Comparison of ENCODE assay signal across 27 cellular contexts in the genomic region with DNA sequence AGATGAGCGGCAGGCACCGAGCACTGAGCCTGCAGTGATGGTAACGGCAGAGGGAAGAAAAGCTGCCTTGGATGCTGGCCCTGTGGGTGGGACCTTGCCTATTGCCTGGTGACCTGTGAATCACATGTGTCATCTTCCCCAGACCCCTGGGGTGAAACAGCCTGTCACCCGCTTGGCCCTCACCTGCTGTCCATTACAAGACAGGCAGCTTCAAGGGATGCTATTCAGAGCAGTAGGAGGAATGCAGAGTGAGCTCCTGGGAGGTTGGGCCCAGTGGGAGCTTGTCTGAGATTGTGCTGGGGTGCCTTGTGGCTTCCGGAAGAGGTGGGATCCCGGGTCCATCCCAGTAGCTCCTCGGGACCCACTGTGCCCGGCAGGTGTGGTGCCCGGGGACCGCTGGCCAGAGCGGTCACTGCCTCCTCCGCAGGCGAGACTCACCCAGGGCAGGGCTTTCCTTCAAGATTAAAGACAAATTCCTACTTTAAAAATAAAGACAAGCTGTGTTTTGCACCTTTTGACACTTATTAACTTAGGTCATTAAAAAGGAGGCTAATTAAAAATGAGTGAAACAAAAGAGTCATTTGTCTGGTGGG.
"Had no signal": no experiment of that assay in that cellular context is flagged by ENCODE, and none has a peak within 500 bp of the region (broad histone marks: within the 10 kb centered on the region; RNA-seq: fewer than 3 reads in every experiment).

No MANE protein-coding gene starts in this region.

- ATAC-seq: activated CD4-positive, alpha-beta T cell treated with anti-CD3 and anti-CD28 coated beads for 36 hours; activated CD8-positive, alpha-beta memory T cell treated with anti-CD3 and anti-CD28 coated beads, Interleukin-2, amount 10 ng/mL, durations not matched to agents 7 days and 5 days; activated CD8-positive, alpha-beta T cell treated with anti-CD3 and anti-CD28 coated beads, Interleukin-2, amount 10 ng/mL, durations not matched to agents 7 days and 5 days; activated naive CD4-positive, alpha-beta T cell treated with anti-CD3 and anti-CD28 coated beads, Interleukin-2, amount 50 U/mL, for 72 hours; gastroesophageal sphincter had no signal

- H3K27me3 Mint-ChIP-seq: activated CD4-positive, alpha-beta T cell treated with anti-CD3 and anti-CD28 coated beads for 36 hours; activated CD4-positive, alpha-beta T cell treated with anti-CD3 and anti-CD28 coated beads, Interleukin-2, amount 10 ng/mL, durations not matched to agents 24 days and 14 days; activated CD8-positive, alpha-beta memory T cell treated with anti-CD3 and anti-CD28 coated beads, Interleukin-2, amount 10 ng/mL, durations not matched to agents 7 days and 5 days; activated naive CD8-positive, alpha-beta T cell treated with anti-CD3 and anti-CD28 coated beads, Interleukin-2, amount 10 ng/mL, durations not matched to agents 7 days and 5 days had no signal

- H3K27ac Mint-ChIP-seq: activated CD4-positive, alpha-beta memory T cell treated with anti-CD3 and anti-CD28 coated beads for 36 hours; activated CD4-positive, alpha-beta T cell treated with anti-CD3 and anti-CD28 coated beads for 36 hours; activated CD4-positive, alpha-beta T cell treated with anti-CD3 and anti-CD28 coated beads, Interleukin-2, amount 10 ng/mL, durations not matched to agents 24 days and 14 days; activated CD8-positive, alpha-beta memory T cell treated with anti-CD3 and anti-CD28 coated beads, Interleukin-2, amount 10 ng/mL, durations not matched to agents 7 days and 5 days; activated CD8-positive, alpha-beta T cell treated with anti-CD3 and anti-CD28 coated beads, Interleukin-2, amount 10 ng/mL, durations not matched to agents 7 days and 5 days; activated naive CD4-positive, alpha-beta T cell treated with anti-CD3 and anti-CD28 coated beads, Interleukin-2, amount 10 ng/mL, durations not matched to agents 7 days and 5 days; activated naive CD4-positive, alpha-beta T cell treated with anti-CD3 and anti-CD28 coated beads, Interleukin-2, amount 50 U/mL, for 72 hours; activated naive CD8-positive, alpha-beta T cell treated with anti-CD3 and anti-CD28 coated beads, Interleukin-2, amount 10 ng/mL, durations not matched to agents 7 days and 5 days; activated T-helper 1 cell treated with anti-CD3 and anti-CD28 coated beads, Interleukin-12 subunit alpha, Interleukin-12 subunit beta, Interleukin-2, Interleukin-4 antibody, amounts not matched to agents 30 ng/mL and 10 ng/mL and 1 ng/mL, durations not matched to agents 14 hours and 24 hours and 36 hours; activated T-helper 2 cell treated with anti-CD3 and anti-CD28 coated beads, Interferon-gamma antibody, Interleukin-2, Interleukin-4, amounts not matched to agents 10 μg/mL and 5 μg/mL and 100 μg/mL, durations not matched to agents 14 hours and 24 hours and 36 hours had no signal

- H3K4me3 Mint-ChIP-seq: activated CD4-positive, alpha-beta memory T cell treated with anti-CD3 and anti-CD28 coated beads for 36 hours; activated CD4-positive, alpha-beta T cell treated with anti-CD3 and anti-CD28 coated beads for 36 hours; activated CD4-positive, alpha-beta T cell treated with anti-CD3 and anti-CD28 coated beads, Interleukin-2, amount 10 ng/mL, durations not matched to agents 24 days and 14 days; activated CD8-positive, alpha-beta memory T cell treated with anti-CD3 and anti-CD28 coated beads, Interleukin-2, amount 10 ng/mL, durations not matched to agents 7 days and 5 days; activated CD8-positive, alpha-beta T cell treated with anti-CD3 and anti-CD28 coated beads, Interleukin-2, amount 10 ng/mL, durations not matched to agents 7 days and 5 days; activated naive CD4-positive, alpha-beta T cell treated with anti-CD3 and anti-CD28 coated beads, Interleukin-2, amount 10 ng/mL, durations not matched to agents 7 days and 5 days; activated naive CD8-positive, alpha-beta T cell treated with anti-CD3 and anti-CD28 coated beads, Interleukin-2, amount 10 ng/mL, durations not matched to agents 7 days and 5 days; activated T-helper 1 cell treated with anti-CD3 and anti-CD28 coated beads, Interleukin-12 subunit alpha, Interleukin-12 subunit beta, Interleukin-2, Interleukin-4 antibody, amounts not matched to agents 30 ng/mL and 10 ng/mL and 1 ng/mL, durations not matched to agents 14 hours and 24 hours and 36 hours had no signal

- H3K27me3 ChIP-seq: brain microvascular endothelial cell, colonic mucosa, esophagus squamous epithelium had no signal

- H3K36me3 Mint-ChIP-seq: activated CD4-positive, alpha-beta memory T cell treated with anti-CD3 and anti-CD28 coated beads for 36 hours; activated CD8-positive, alpha-beta memory T cell treated with anti-CD3 and anti-CD28 coated beads, Interleukin-2, amount 10 ng/mL, durations not matched to agents 7 days and 5 days; activated naive CD4-positive, alpha-beta T cell treated with anti-CD3 and anti-CD28 coated beads, Interleukin-2, amount 10 ng/mL, durations not matched to agents 7 days and 5 days; activated naive CD4-positive, alpha-beta T cell treated with anti-CD3 and anti-CD28 coated beads, Interleukin-2, amount 50 U/mL, for 72 hours; activated naive CD8-positive, alpha-beta T cell treated with anti-CD3 and anti-CD28 coated beads, Interleukin-2, amount 10 ng/mL, durations not matched to agents 7 days and 5 days had no signal

- H3K9me3 ChIP-seq: colonic mucosa had no signal

- H3K27ac ChIP-seq: brain microvascular endothelial cell, colonic mucosa, epithelial cell of prostate, esophagus squamous epithelium, gastroesophageal sphincter had no signal

- H3K4me1 Mint-ChIP-seq: activated CD4-positive, alpha-beta T cell treated with anti-CD3 and anti-CD28 coated beads for 36 hours; activated CD4-positive, alpha-beta T cell treated with anti-CD3 and anti-CD28 coated beads, Interleukin-2, amount 10 ng/mL, durations not matched to agents 24 days and 14 days; activated CD8-positive, alpha-beta memory T cell treated with anti-CD3 and anti-CD28 coated beads, Interleukin-2, amount 10 ng/mL, durations not matched to agents 7 days and 5 days; activated naive CD4-positive, alpha-beta T cell treated with anti-CD3 and anti-CD28 coated beads, Interleukin-2, amount 10 ng/mL, durations not matched to agents 7 days and 5 days; activated naive CD8-positive, alpha-beta T cell treated with anti-CD3 and anti-CD28 coated beads, Interleukin-2, amount 10 ng/mL, durations not matched to agents 7 days and 5 days had no signal

- H3K9me3 Mint-ChIP-seq: activated CD4-positive, alpha-beta T cell treated with anti-CD3 and anti-CD28 coated beads, Interleukin-2, amount 10 ng/mL, durations not matched to agents 24 days and 14 days; activated naive CD4-positive, alpha-beta T cell treated with anti-CD3 and anti-CD28 coated beads, Interleukin-2, amount 10 ng/mL, durations not matched to agents 7 days and 5 days; activated naive CD8-positive, alpha-beta T cell treated with anti-CD3 and anti-CD28 coated beads, Interleukin-2, amount 10 ng/mL, durations not matched to agents 7 days and 5 days; activated T-helper 1 cell treated with anti-CD3 and anti-CD28 coated beads, Interleukin-12 subunit alpha, Interleukin-12 subunit beta, Interleukin-2, Interleukin-4 antibody, amounts not matched to agents 30 ng/mL and 10 ng/mL and 1 ng/mL, durations not matched to agents 14 hours and 24 hours and 36 hours; activated T-helper 2 cell treated with anti-CD3 and anti-CD28 coated beads, Interferon-gamma antibody, Interleukin-2, Interleukin-4, amounts not matched to agents 10 μg/mL and 5 μg/mL and 100 μg/mL, durations not matched to agents 14 hours and 24 hours and 36 hours had no signal

- H3K4me1 ChIP-seq: colonic mucosa, esophagus squamous epithelium, gastroesophageal sphincter had no signal

- DNase-seq: activated CD4-positive, alpha-beta memory T cell treated with anti-CD3 and anti-CD28 coated beads for 36 hours; activated CD4-positive, alpha-beta T cell treated with anti-CD3 and anti-CD28 coated beads for 36 hours; activated CD4-positive, alpha-beta T cell treated with anti-CD3 and anti-CD28 coated beads, Interleukin-2, amount 10 ng/mL, durations not matched to agents 24 days and 14 days; activated CD4-positive, CD25-positive, alpha-beta regulatory T cell; activated CD4-positive, CD25-positive, alpha-beta regulatory T cell treated with anti-CD3 and anti-CD28 coated beads, Interleukin-2, amount 50 U/mL, for 72 hours; activated CD8-positive, alpha-beta memory T cell treated with anti-CD3 and anti-CD28 coated beads, Interleukin-2, amount 10 ng/mL, durations not matched to agents 7 days and 5 days; activated CD8-positive, alpha-beta memory T cell treated with anti-CD3 and anti-CD28 coated beads, Interleukin-2, amount 50 U/mL, for 4 hours; activated CD8-positive, alpha-beta T cell treated with anti-CD3 and anti-CD28 coated beads, Interleukin-2, amount 10 ng/mL, durations not matched to agents 7 days and 5 days; activated gamma-delta T cell; activated naive CD4-positive, alpha-beta T cell; activated naive CD4-positive, alpha-beta T cell treated with anti-CD3 and anti-CD28 coated beads, Interleukin-2, amount 10 ng/mL, durations not matched to agents 7 days and 5 days; activated naive CD8-positive, alpha-beta T cell treated with anti-CD3 and anti-CD28 coated beads, Interleukin-2, amount 10 ng/mL, durations not matched to agents 7 days and 5 days; activated T-cell treated with anti-CD3 and anti-CD28 coated beads, Interleukin-2, amount 50 U/mL, for 1 hour; activated T-cell treated with anti-CD3 and anti-CD28 coated beads, Interleukin-2, amount 50 U/mL, for 48 hours; brain microvascular endothelial cell; caudate nucleus; cerebellar nuclear complex; colonic mucosa; effector CD8-positive, alpha-beta T cell; esophagus squamous epithelium; foreskin melanocyte; T-helper 2 cell had no signal
